ENCODE assay signal across 8 cellular contexts in genomic region chr19:54138777-54139256, GRCh38. TPM values are rescaled to one million over a fixed set of nuclear protein-coding genes. Genes with fewer than 3 reads are reported as not detected.
DNase-seq lines count a peak whose midpoint lies in the region; ATAC-seq and TF ChIP-seq lines count a peak whose summit lies in the region.

No MANE protein-coding gene starts in this region.

- peak overlapping the region; percentile 94 for H3K4me2 ChIP-seq in hepatocyte

- H3K4me3 ChIP-seq in HFF-Myc (replicated peaks; ENCODE audit: low read depth, low read length) (peak overlapping the region; percentile 77), hepatocyte (peak overlapping the region; percentile 32)

- WGBS in hepatocyte (ENCODE audit: low lambda C conversion rate, missing lambda C conversion rate) = 53% methylated on average over 15 of the region's 15 CpGs

- H3K27me3 ChIP-seq in hepatocyte = no peaks in the 10 kb centered on the region

- peaks cover 51% of the 10 kb centered on the region for H3K79me2 ChIP-seq in hepatocyte

- no peak for ATAC-seq in activated CD8-positive, alpha-beta memory T cell treated with anti-CD3 and anti-CD28 coated beads, Interleukin-2, amount 10 ng/mL, durations not matched to agents 7 days and 5 days

- H3K27ac Mint-ChIP-seq in activated CD8-positive, alpha-beta memory T cell treated with anti-CD3 and anti-CD28 coated beads, Interleukin-2, amount 10 ng/mL, durations not matched to agents 7 days and 5 days = peak overlapping the region; percentile 87

- H3K9me3 ChIP-seq in hepatocyte (ENCODE audit: low read depth) = no peaks in the 10 kb centered on the region

- in situ Hi-C loops in G401 (cut with HindIII; ENCODE audit: low sequenced_read_pairs) = no loop called here

- H3K27me3 Mint-ChIP-seq in activated CD8-positive, alpha-beta memory T cell treated with anti-CD3 and anti-CD28 coated beads, Interleukin-2, amount 10 ng/mL, durations not matched to agents 7 days and 5 days = no peaks in the 10 kb centered on the region

- H3K9me3 Mint-ChIP-seq in activated CD8-positive, alpha-beta memory T cell treated with anti-CD3 and anti-CD28 coated beads, Interleukin-2, amount 10 ng/mL, durations not matched to agents 7 days and 5 days (ENCODE audit: low read depth) = no peaks in the 10 kb centered on the region

- H3K4me1 ChIP-seq in hepatocyte (ENCODE audit: insufficient read depth) = peaks cover 11% of the 10 kb centered on the region

- TF ChIP-seq CTCF in HFF-Myc (IDR thresholded peaks at IDR 0.05; ENCODE audit: low read depth, low read length, missing control alignments) (no peak), hepatocyte (IDR thresholded peaks at IDR 0.05; ENCODE audit: poor library complexity) (no peak)

- H3K36me3 ChIP-seq in hepatocyte (replicated peaks; ENCODE audit: insufficient read depth, low read depth) = peaks cover 5% of the 10 kb centered on the region

- no peak overlapping the region for H2AFZ ChIP-seq in hepatocyte

- DNase-seq in HFF-Myc (ENCODE audit: extremely low read depth, low read depth) = no peak
- DNase-seq in activated CD8-positive, alpha-beta memory T cell treated with anti-CD3 and anti-CD28 coated beads, Interleukin-2, amount 10 ng/mL, durations not matched to agents 7 days and 5 days = peak; percentile 58
- DNase-seq in hepatocyte (ENCODE audit: low spot score) = no peak
- DNase-seq in stimulated activated CD4-positive, alpha-beta T cell treated with anti-CD3 and anti-CD28 coated beads, Interleukin-4, amount 100 ng/mL, for 24 hours = peak; percentile 47
- no peak for DNase-seq in G401 (ENCODE audit: low spot score)
- DNase-seq in MV-4-11 (lab: John Stamatoyannopoulos, UW) = no peak
- DNase-seq in DMS79 treated with DMSO at 0.1 percent for 48 hours (lab: John Stamatoyannopoulos, UW) = no peak
- DNase-seq in RKO (ENCODE audit: low spot score) = no peak

- peaks cover 10% of the 10 kb centered on the region for H3K36me3 Mint-ChIP-seq in activated CD8-positive, alpha-beta memory T cell treated with anti-CD3 and anti-CD28 coated beads, Interleukin-2, amount 10 ng/mL, durations not matched to agents 7 days and 5 days

- H3K9me2 ChIP-seq in hepatocyte (replicated peaks; ENCODE audit: insufficient read depth) = no peaks in the 10 kb centered on the region

- H3K4me3 Mint-ChIP-seq in activated CD8-positive, alpha-beta memory T cell treated with anti-CD3 and anti-CD28 coated beads, Interleukin-2, amount 10 ng/mL, durations not matched to agents 7 days and 5 days = peak overlapping the region; percentile 80

- CTCF ChIA-PET in activated CD8-positive, alpha-beta memory T cell treated with anti-CD3 and anti-CD28 coated beads, Interleukin-2, amount 10 ng/mL, durations not matched to agents 7 days and 5 days (lab: Charles Lee) = interaction anchor here (0.8 to 3.0 kb wide), 3 partner anchors 12 to 127 kb away, joined by 3 to 17 read pairs (median 4); partner anchors contain the start of gene LENG1

- H4K20me1 ChIP-seq in hepatocyte (ENCODE audit: insufficient read depth, poor library complexity, severe bottlenecking) = peaks cover 53% of the 10 kb centered on the region

- H3K27ac ChIP-seq in hepatocyte = no peak overlapping the region

- peaks cover 41% of the 10 kb centered on the region for H3K4me1 Mint-ChIP-seq in activated CD8-positive, alpha-beta memory T cell treated with anti-CD3 and anti-CD28 coated beads, Interleukin-2, amount 10 ng/mL, durations not matched to agents 7 days and 5 days

RNA-seq across cellular contexts. Expression of gene CNOT3, which starts 1.3 kb away (rescaled TPM):
- 10 to 100 TPM; 67.5 to 83.1 TPM for total RNA-seq in activated CD8-positive, alpha-beta memory T cell treated with anti-CD3 and anti-CD28 coated beads, Interleukin-2, amount 10 ng/mL, durations not matched to agents 7 days and 5 days
- total RNA-seq in hepatocyte = 11.6 and 12.0 TPM in 2 replicates
- 49.3 and 50.1 TPM in 2 replicates for polyA plus RNA-seq in hepatocyte
- total RNA-seq in G401 (2014; rRNA removed; shearing (Covaris generic)) = 11.6 and 15.2 TPM in 2 replicates

RNA-seq across cellular contexts. Expression of gene LENG1, which starts 20.7 kb away (rescaled TPM):
- 1 to 10 TPM; 8.0 to 8.6 TPM for total RNA-seq in activated CD8-positive, alpha-beta memory T cell treated with anti-CD3 and anti-CD28 coated beads, Interleukin-2, amount 10 ng/mL, durations not matched to agents 7 days and 5 days
- total RNA-seq in hepatocyte = 5.8 and 8.4 TPM in 2 replicates
- polyA plus RNA-seq in hepatocyte = 15.0 and 16.8 TPM in 2 replicates
- 5.5 and 7.3 TPM in 2 replicates for total RNA-seq in G401 (2014; rRNA removed; shearing (Covaris generic))

RNA-seq across cellular contexts. Expression of gene PRPF31, which starts 23.3 kb away (rescaled TPM):
- 10 to 100 TPM; 63.6 to 89.0 TPM for total RNA-seq in activated CD8-positive, alpha-beta memory T cell treated with anti-CD3 and anti-CD28 coated beads, Interleukin-2, amount 10 ng/mL, durations not matched to agents 7 days and 5 days
- 44.5 and 59.7 TPM in 2 replicates for total RNA-seq in hepatocyte
- polyA plus RNA-seq in hepatocyte = 77.6 and 82.3 TPM in 2 replicates
- 111 and 113 TPM in 2 replicates for total RNA-seq in G401 (2014; rRNA removed; shearing (Covaris generic))

RNA-seq across cellular contexts. Expression of gene TFPT, which starts 23.4 kb away (rescaled TPM):
- total RNA-seq in activated CD8-positive, alpha-beta memory T cell treated with anti-CD3 and anti-CD28 coated beads, Interleukin-2, amount 10 ng/mL, durations not matched to agents 7 days and 5 days = 10 to 100 TPM; 49.4 to 50.5 TPM
- 12.8 and 14.7 TPM in 2 replicates for total RNA-seq in hepatocyte
- 25.2 and 25.9 TPM in 2 replicates for polyA plus RNA-seq in hepatocyte
- 21.6 and 23.5 TPM in 2 replicates for total RNA-seq in G401 (2014; rRNA removed; shearing (Covaris generic))

RNA-seq across cellular contexts. Expression of gene TMC4, which starts 34.1 kb away (rescaled TPM):
- total RNA-seq in activated CD8-positive, alpha-beta memory T cell treated with anti-CD3 and anti-CD28 coated beads, Interleukin-2, amount 10 ng/mL, durations not matched to agents 7 days and 5 days = 1 to 10 TPM in 1 of 2 experiments, under 1 TPM in 1; 0.89 to 1.3 TPM
- total RNA-seq in hepatocyte = 29.4 and 40.3 TPM in 2 replicates
- polyA plus RNA-seq in hepatocyte = 94.4 and 101 TPM in 2 replicates
- total RNA-seq in G401 (2014; rRNA removed; shearing (Covaris generic)) = 9.6 TPM in 1 of 2 replicates, not detected in the other

Comparison
In these comparisons a context has a peak if more than half of its experiments do, and no peak if none do; other contexts are left out.
1. DNase-seq: peak in activated CD8-positive, alpha-beta memory T cell treated with anti-CD3 and anti-CD28 coated beads, Interleukin-2, amount 10 ng/mL, durations not matched to agents 7 days and 5 days (single experiment) and stimulated activated CD4-positive, alpha-beta T cell treated with anti-CD3 and anti-CD28 coated beads, Interleukin-4, amount 100 ng/mL, for 24 hours (single experiment); none in HFF-Myc (single experiment), hepatocyte (single experiment), G401 (single experiment), MV-4-11 (single experiment), DMS79 treated with DMSO at 0.1 percent for 48 hours (single experiment) and RKO (single experiment).